Comparison of ENCODE assay signal across 9 cellular contexts in genomic region chrX:40952855-40953254, GRCh38.
DNase-seq lines count a peak whose midpoint lies in the region; ATAC-seq and TF ChIP-seq lines count a peak whose summit lies in the region.
"Had no signal": no experiment of that assay in that cellular context is flagged by ENCODE, and none has a peak within 500 bp of the region (broad histone marks: within the 10 kb centered on the region; RNA-seq: fewer than 3 reads in every experiment).

No MANE protein-coding gene starts in this region.

- H3K36me3 ChIP-seq in heart right ventricle (no peaks in the 10 kb centered on the region), RWPE2 (ENCODE audit: low read depth) (no peaks in the 10 kb centered on the region), tibial artery (no peaks in the 10 kb centered on the region)

- H3K27me3 ChIP-seq in heart right ventricle = peaks cover 0 to 27% (median 0%) of the 10 kb centered on the region in 7 donors
- H3K27me3 ChIP-seq in RWPE2 (ENCODE audit: insufficient read depth, poor library complexity, severe bottlenecking) = no peaks in the 10 kb centered on the region
- H3K27me3 ChIP-seq in tibial artery = no peaks in the 10 kb centered on the region

- intact Hi-C loops in heart right ventricle (cut with DNase I) = no loop called here
- intact Hi-C loops in left cardiac atrium (cut with DNase I) = no loop called here
- intact Hi-C loops in tibial artery (cut with DNase I; ENCODE audit: low total_unique reads) = no loop called here

- 30 to 60% methylated on average over 4 of the region's 4 CpGs for WGBS in heart right ventricle, 2 donors

- H3K9me3 ChIP-seq in heart right ventricle (no peaks in the 10 kb centered on the region), RWPE2 (ENCODE audit: severe bottlenecking) (no peaks in the 10 kb centered on the region), tibial artery (no peaks in the 10 kb centered on the region)

- no peak for TF ChIP-seq CTCF in heart right ventricle (IDR thresholded peaks at IDR 0.05)
- TF ChIP-seq CTCF in RWPE2 (IDR thresholded peaks at IDR 0.05; ENCODE audit: poor library complexity, severe bottlenecking) = no peak
- no peak for TF ChIP-seq CTCF in foreskin fibroblast (IDR thresholded peaks at IDR 0.05; ENCODE audit: low read depth, low read length)
- no peak for TF ChIP-seq CTCF in tibial artery (IDR thresholded peaks at IDR 0.05)

- DNase-seq in heart right ventricle (no peak), left cardiac atrium (no peak), RWPE2 (ENCODE audit: low spot score) (no peak), foreskin fibroblast (peak; percentile 20 to 35), tibial artery (no peak), NCI-H1694 (lab: John Stamatoyannopoulos, UW) (no peak)
- DNase-seq: DMS153 had no signal

- H3K27ac ChIP-seq in heart right ventricle (peak overlapping the region in 2 of 10 donors; percentile 15 to 29), RWPE2 (ENCODE audit: poor library complexity, severe bottlenecking) (no peak overlapping the region), tibial artery (no peak overlapping the region)

- ATAC-seq in heart right ventricle (peak in 1 of 8 donors; percentile 20), left cardiac atrium (no peak), RWPE2 (ENCODE audit: low read depth) (no peak), HG02840 (IDR thresholded peaks at IDR 0.05; ENCODE audit: low FRiP score, unreplicated experiment) (no peak), HG03097 (IDR thresholded peaks at IDR 0.05; ENCODE audit: low FRiP score, unreplicated experiment) (no peak)

- H3K4me1 ChIP-seq in heart right ventricle (peaks cover 0 to 7% (median 0%) of the 10 kb centered on the region in 9 donors), RWPE2 (ENCODE audit: insufficient read depth, poor library complexity, severe bottlenecking) (no peaks in the 10 kb centered on the region), tibial artery (no peaks in the 10 kb centered on the region)

- H3K4me3 ChIP-seq in heart right ventricle = peak overlapping the region in 6 of 10 donors; percentile 23 to 37 (median 28)
- H3K4me3 ChIP-seq in RWPE2 (ENCODE audit: severe bottlenecking) = peak overlapping the region; percentile 2
- peak overlapping the region; percentile 21 to 36 for H3K4me3 ChIP-seq in foreskin fibroblast (ENCODE audit: low read depth in 1 of 2, low read length in 2 of 2)
- peak overlapping the region; percentile 33 to 34 for H3K4me3 ChIP-seq in tibial artery

Comparison
In these comparisons a context has a peak if more than half of its experiments do, and no peak if none do; other contexts are left out.
1. DNase-seq: peak in foreskin fibroblast (2 of 2); none in heart right ventricle (0 of 2), left cardiac atrium (single experiment), RWPE2 (single experiment), tibial artery (0 of 2) and NCI-H1694 (single experiment).
2. Peak in every context shown above with its lines, with median percentiles within 50 percentile points of each other: H3K4me3 ChIP-seq.